In genomic region chr6:107823047-107823557, GRCh38 we compare ENCODE assay signal across 1 cellular context.
TF ChIP-seq lines count a peak whose summit lies in the region.

No MANE protein-coding gene starts in this region.

TF ChIP-seq in GM12878, 131 proteins besides CTCF, POLR2A, EP300 and RAD21 (continued from another document):
- TF ChIP-seq, protein P1, sequence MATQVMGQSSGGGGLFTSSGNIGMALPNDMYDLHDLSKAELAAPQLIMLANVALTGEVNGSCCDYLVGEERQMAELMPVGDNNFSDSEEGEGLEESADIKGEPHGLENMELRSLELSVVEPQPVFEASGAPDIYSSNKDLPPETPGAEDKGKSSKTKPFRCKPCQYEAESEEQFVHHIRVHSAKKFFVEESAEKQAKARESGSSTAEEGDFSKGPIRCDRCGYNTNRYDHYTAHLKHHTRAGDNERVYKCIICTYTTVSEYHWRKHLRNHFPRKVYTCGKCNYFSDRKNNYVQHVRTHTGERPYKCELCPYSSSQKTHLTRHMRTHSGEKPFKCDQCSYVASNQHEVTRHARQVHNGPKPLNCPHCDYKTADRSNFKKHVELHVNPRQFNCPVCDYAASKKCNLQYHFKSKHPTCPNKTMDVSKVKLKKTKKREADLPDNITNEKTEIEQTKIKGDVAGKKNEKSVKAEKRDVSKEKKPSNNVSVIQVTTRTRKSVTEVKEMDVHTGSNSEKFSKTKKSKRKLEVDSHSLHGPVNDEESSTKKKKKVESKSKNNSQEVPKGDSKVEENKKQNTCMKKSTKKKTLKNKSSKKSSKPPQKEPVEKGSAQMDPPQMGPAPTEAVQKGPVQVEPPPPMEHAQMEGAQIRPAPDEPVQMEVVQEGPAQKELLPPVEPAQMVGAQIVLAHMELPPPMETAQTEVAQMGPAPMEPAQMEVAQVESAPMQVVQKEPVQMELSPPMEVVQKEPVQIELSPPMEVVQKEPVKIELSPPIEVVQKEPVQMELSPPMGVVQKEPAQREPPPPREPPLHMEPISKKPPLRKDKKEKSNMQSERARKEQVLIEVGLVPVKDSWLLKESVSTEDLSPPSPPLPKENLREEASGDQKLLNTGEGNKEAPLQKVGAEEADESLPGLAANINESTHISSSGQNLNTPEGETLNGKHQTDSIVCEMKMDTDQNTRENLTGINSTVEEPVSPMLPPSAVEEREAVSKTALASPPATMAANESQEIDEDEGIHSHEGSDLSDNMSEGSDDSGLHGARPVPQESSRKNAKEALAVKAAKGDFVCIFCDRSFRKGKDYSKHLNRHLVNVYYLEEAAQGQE (IDR thresholded peaks at IDR 0.05; ENCODE audit: low read depth, low read length), result no peak
- TF ChIP-seq NFYA (IDR thresholded peaks at IDR 0.05; ENCODE audit: borderline replicate concordance, low read depth, low read length) (no peak), HDAC2 (IDR thresholded peaks at IDR 0.05) (no peak), ELK1 (IDR thresholded peaks at IDR 0.05; ENCODE audit: low read depth, low read length) (no peak), RB1 (IDR thresholded peaks at IDR 0.05; ENCODE audit: borderline replicate concordance) (no peak), RFX5 (IDR thresholded peaks at IDR 0.05; ENCODE audit: low read depth, low read length) (no peak), POU2F2 (IDR thresholded peaks at IDR 0.05; ENCODE audit: borderline replicate concordance, low read depth, low read length) (no peak), RUNX3 (IDR thresholded peaks at IDR 0.05; ENCODE audit: low read length) (no peak)
TF ChIP-seq in GM12878: peak in this region for 0.
